In genomic region chr2:127820080-127820668, GRCh38 we compare ENCODE assay signal across 25 cellular contexts. TPM values are rescaled to one million over a fixed set of nuclear protein-coding genes. Genes with fewer than 3 reads are reported as not detected.
DNase-seq lines count a peak whose midpoint lies in the region; ATAC-seq, FAIRE-seq and TF ChIP-seq lines count a peak whose summit lies in the region.
"Had no signal": no experiment of that assay in that cellular context is flagged by ENCODE, and none has a peak within 500 bp of the region (broad histone marks: within the 10 kb centered on the region; RNA-seq: fewer than 3 reads in every experiment).

No MANE protein-coding gene starts in this region.

- H3K4me3 Mint-ChIP-seq in astrocyte (ENCODE audit: unreplicated experiment) (no peak overlapping the region), natural killer cell (no peak overlapping the region)
- H3K4me3 Mint-ChIP-seq: activated naive CD4-positive, alpha-beta T cell treated with anti-CD3 and anti-CD28 coated beads, Interleukin-2, amount 10 ng/mL, durations not matched to agents 7 days and 5 days; activated T-cell treated with anti-CD3 and anti-CD28 coated beads, Interleukin-2, amount 50 U/mL, for 72 hours; nephron; T-helper 1 cell treated with Interleukin-12 subunit alpha and Interleukin-12 subunit beta and Interleukin-4 antibody, amounts not matched to agents 30 μg/mL and 1 μg/mL, for 36 hours had no signal

- TF ChIP-seq CTCF in astrocyte (IDR thresholded peaks at IDR 0.05; ENCODE audit: insufficient read depth, low read depth, low read length) (no peak), fibroblast of mammary gland (conservative IDR thresholded peaks at IDR 0.05; ENCODE audit: control insufficient read depth, insufficient read depth, low read depth, low read length) (no peak), natural killer cell (IDR thresholded peaks at IDR 0.05) (no peak), upper lobe of right lung (IDR thresholded peaks at IDR 0.05) (no peak)

- no peaks in the 10 kb centered on the region for H3K4me1 Mint-ChIP-seq in astrocyte (ENCODE audit: low read depth, unreplicated experiment)
- H3K4me1 Mint-ChIP-seq in natural killer cell, result no peaks in the 10 kb centered on the region
- H3K4me1 Mint-ChIP-seq: activated naive CD4-positive, alpha-beta T cell treated with anti-CD3 and anti-CD28 coated beads, Interleukin-2, amount 10 ng/mL, durations not matched to agents 7 days and 5 days; nephron had no signal

- ATAC-seq in natural killer cell (no peak), upper lobe of right lung (no peak)
- ATAC-seq: A549; activated T-cell treated with anti-CD3 and anti-CD28 coated beads, Interleukin-2, amount 50 U/mL, for 72 hours; left lung; sciatic nerve had no signal

- no peak overlapping the region for H2AFZ ChIP-seq in astrocyte (ENCODE audit: low read depth, low read length)
- H2AFZ ChIP-seq: parathyroid adenoma had no signal

- H3K9me3 Mint-ChIP-seq in astrocyte (ENCODE audit: unreplicated experiment) (peaks cover 48% of the 10 kb centered on the region), natural killer cell (peaks cover 0 to 5% of the 10 kb centered on the region in 2 donors)

- no peak overlapping the region for H3K4me2 ChIP-seq in astrocyte (ENCODE audit: low read length)
- H3K4me2 ChIP-seq: A549 had no signal

- H3K4me3 ChIP-seq in astrocyte (ENCODE audit: insufficient read depth, low read depth, low read length) (no peak overlapping the region), fibroblast of mammary gland (ENCODE audit: control insufficient read depth, low read depth, low read length) (no peak overlapping the region), upper lobe of right lung (no peak overlapping the region)
- H3K4me3 ChIP-seq: A549, ascending aorta, esophagus muscularis mucosa, left lung had no signal

- FAIRE-seq in astrocyte (lab: Jason Lieb, UNC), result no peak
- FAIRE-seq: A549 had no signal

- no peaks in the 10 kb centered on the region for H3K4me1 ChIP-seq in astrocyte (ENCODE audit: insufficient read depth, low read length)
- no peaks in the 10 kb centered on the region for H3K4me1 ChIP-seq in upper lobe of right lung
- H3K4me1 ChIP-seq: A549, ascending aorta, Caco-2, esophagus muscularis mucosa, left lung, parathyroid adenoma had no signal

- intact Hi-C loops in natural killer cell (cut with micrococcal nuclease) (no loop called here), upper lobe of right lung (cut with DNase I) (no loop called here)

- H4K20me1 ChIP-seq in astrocyte (ENCODE audit: insufficient read depth, low read length), result no peaks in the 10 kb centered on the region

- H3K79me2 ChIP-seq in astrocyte (ENCODE audit: insufficient read depth, low read length), result no peaks in the 10 kb centered on the region
- H3K79me2 ChIP-seq: parathyroid adenoma had no signal

- no peak overlapping the region for H3K9ac ChIP-seq in astrocyte (ENCODE audit: low read length)
- H3K9ac ChIP-seq: parathyroid adenoma had no signal

- H3K27ac Mint-ChIP-seq in astrocyte (ENCODE audit: unreplicated experiment) (no peak overlapping the region), natural killer cell (no peak overlapping the region)
- H3K27ac Mint-ChIP-seq: activated naive CD4-positive, alpha-beta T cell treated with anti-CD3 and anti-CD28 coated beads, Interleukin-2, amount 10 ng/mL, durations not matched to agents 7 days and 5 days; activated T-cell treated with anti-CD3 and anti-CD28 coated beads, Interleukin-2, amount 50 U/mL, for 72 hours; nephron; T-helper 1 cell treated with Interleukin-12 subunit alpha and Interleukin-12 subunit beta and Interleukin-4 antibody, amounts not matched to agents 30 μg/mL and 1 μg/mL, for 36 hours had no signal

- H3K27ac ChIP-seq in astrocyte (ENCODE audit: low read depth, low read length) (no peak overlapping the region), upper lobe of right lung (no peak overlapping the region)
- H3K27ac ChIP-seq: A549, ascending aorta, esophagus muscularis mucosa, left lung, parathyroid adenoma had no signal

- H3K36me3 Mint-ChIP-seq in astrocyte (ENCODE audit: low read depth, unreplicated experiment), result no peaks in the 10 kb centered on the region
- peaks cover 10% of the 10 kb centered on the region for H3K36me3 Mint-ChIP-seq in natural killer cell

- H3K27me3 ChIP-seq in astrocyte (ENCODE audit: insufficient read depth, low read length), result peaks cover 3% of the 10 kb centered on the region
- H3K27me3 ChIP-seq in upper lobe of right lung, result no peaks in the 10 kb centered on the region
- H3K27me3 ChIP-seq: ascending aorta, left lung had no signal

- H3K36me3 ChIP-seq in astrocyte (ENCODE audit: insufficient read depth, low read length), result no peaks in the 10 kb centered on the region
- H3K36me3 ChIP-seq in upper lobe of right lung, result no peaks in the 10 kb centered on the region
- H3K36me3 ChIP-seq: ascending aorta, esophagus muscularis mucosa, left lung had no signal

- H3K27me3 Mint-ChIP-seq in astrocyte (ENCODE audit: low read depth, unreplicated experiment), result peaks cover 27% of the 10 kb centered on the region
- H3K27me3 Mint-ChIP-seq in natural killer cell (ENCODE audit: low read depth in 2 of 2), result peaks cover 18 to 20% of the 10 kb centered on the region in 2 donors

- H3K9me3 ChIP-seq in astrocyte (ENCODE audit: insufficient read depth, low read depth, low read length) (peaks cover 24% of the 10 kb centered on the region), upper lobe of right lung (no peaks in the 10 kb centered on the region)

- peak; percentile 11 for DNase-seq in activated CD4-positive, alpha-beta T cell treated with anti-CD3 and anti-CD28 coated beads for 48 hours
- no peak for DNase-seq in activated CD4-positive, alpha-beta T cell treated with anti-CD3 and anti-CD28 coated beads, Interleukin-2, amount 50 U/mL, for 1 hour
- DNase-seq in astrocyte (ENCODE audit: low read depth) (peak; percentile 10), fibroblast of mammary gland (ENCODE audit: low read depth) (peak; percentile 32), stromal cell of bone marrow (ENCODE audit: low read depth) (peak; percentile 1), natural killer cell (no peak), upper lobe of right lung (no peak), GM19240 (ENCODE audit: insufficient read length, low spot score) (no peak)
- DNase-seq: activated CD4-positive, alpha-beta T cell treated with anti-CD3 and anti-CD28 coated beads for 4 hours; activated naive CD4-positive, alpha-beta T cell treated with anti-CD3 and anti-CD28 coated beads, Interleukin-2, amount 10 ng/mL, durations not matched to agents 7 days and 5 days; activated T-cell treated with anti-CD3 and anti-CD28 coated beads, Interleukin-2, amount 50 U/mL, for 72 hours; effector CD8-positive, alpha-beta T cell; HCEC 1CT; left lung; NCI-H2081; NCI-H510A; stimulated activated CD4-positive, alpha-beta T cell treated with anti-CD3 and anti-CD28 coated beads, Interleukin-15, amount 100 ng/mL, for 24 hours had no signal

RNA-seq across cellular contexts. Expression of gene WDR33, which starts 9.2 kb away (rescaled TPM):
- total RNA-seq in astrocyte, result 40.9 and 41.8 TPM in 2 replicates
- 10 to 100 TPM; 55.2 to 78.4 (median 55.3) TPM for total RNA-seq in natural killer cell
- total RNA-seq in upper lobe of right lung, result 53.9 TPM

RNA-seq across cellular contexts. Expression of gene POLR2D, which starts 37.8 kb away (rescaled TPM):
- total RNA-seq in astrocyte (35.8 and 37.7 TPM in 2 replicates), natural killer cell (10 to 100 TPM; 25.4 to 30.7 (median 29.8) TPM), upper lobe of right lung (23.1 TPM)

Comparison
In these comparisons a context has a peak if more than half of its experiments do, and no peak if none do; other contexts are left out.
1. DNase-seq: peak in activated CD4-positive, alpha-beta T cell treated with anti-CD3 and anti-CD28 coated beads for 48 hours (single experiment), astrocyte (single experiment), fibroblast of mammary gland (single experiment) and stromal cell of bone marrow (single experiment); none in activated CD4-positive, alpha-beta T cell treated with anti-CD3 and anti-CD28 coated beads, Interleukin-2, amount 50 U/mL, for 1 hour (single experiment), natural killer cell (single experiment), upper lobe of right lung (single experiment) and GM19240 (single experiment).